ENCODE assay signal across 9 cellular contexts in the genomic region with DNA sequence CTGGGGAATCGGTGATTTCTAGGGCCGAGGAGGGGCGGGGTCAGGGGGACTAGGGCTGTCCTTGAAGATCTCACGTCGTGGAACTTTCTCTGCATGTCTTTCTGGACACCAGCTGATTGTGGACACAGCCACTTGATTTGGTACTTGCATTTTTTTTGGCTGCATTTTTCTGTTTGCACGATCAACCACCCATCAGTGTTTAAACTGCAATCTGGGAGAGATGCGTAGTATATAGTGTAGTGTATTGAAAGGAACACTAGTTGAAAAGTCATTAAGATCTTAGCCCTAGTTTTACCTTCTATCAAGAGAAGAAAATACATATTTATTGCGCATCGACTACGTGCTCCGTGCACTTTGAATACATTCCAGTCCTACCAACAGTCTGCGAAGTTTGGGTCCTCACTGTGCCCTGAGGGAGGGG. TPM values are rescaled to one million over a fixed set of nuclear protein-coding genes. Genes with fewer than 3 reads are reported as not detected.
DNase-seq lines count a peak whose midpoint lies in the region; ATAC-seq, FAIRE-seq and TF ChIP-seq lines count a peak whose summit lies in the region.
"Had no signal": no experiment of that assay in that cellular context is flagged by ENCODE, and none has a peak within 500 bp of the region (broad histone marks: within the 10 kb centered on the region; RNA-seq: fewer than 3 reads in every experiment).

No MANE protein-coding gene starts in this region.

- H2BK120ac ChIP-seq in H1 (replicated peaks; ENCODE audit: low read depth, low read length), result no peak overlapping the region
- H2BK120ac ChIP-seq in neuronal stem cell (ENCODE audit: low read depth, low read length), result no peak overlapping the region

- H4K20me1 ChIP-seq in H1 (replicated peaks in 1 of 2; ENCODE audit: control insufficient read depth in 1 of 2, insufficient read depth in 2 of 2, low read length in 2 of 2), result no peaks in the 10 kb centered on the region

- ATAC-seq in GM21360 (IDR thresholded peaks at IDR 0.05; ENCODE audit: unreplicated experiment), result no peak

- peak overlapping the region; percentile 53; the same call in 1 of the 2 replicates for H2BK15ac ChIP-seq in H1 (ENCODE audit: low read length)
- H2BK15ac ChIP-seq in neuronal stem cell (ENCODE audit: low read length), result peak overlapping the region; percentile 86

- H3K36me3 ChIP-seq in GM06990 (ENCODE audit: control insufficient read depth, insufficient read depth, low read length) (no peaks in the 10 kb centered on the region), H1 (ENCODE audit: control insufficient read depth in 2 of 4, insufficient read depth in 4 of 4, low read length in 3 of 4) (peaks cover 0 to 3% (median 0%) of the 10 kb centered on the region in 4 experiments; a peak in 2 of 8 replicates), neuronal stem cell (replicated peaks in 1 of 2; ENCODE audit: control insufficient read depth in 2 of 2, insufficient read depth in 2 of 2, low read length in 2 of 2) (no peaks in the 10 kb centered on the region)

- H2AK5ac ChIP-seq in H1 (ENCODE audit: low read depth, low read length) (no peak overlapping the region), neuronal stem cell (ENCODE audit: low read depth, low read length) (no peak overlapping the region)

- H2BK5ac ChIP-seq in H1 (ENCODE audit: low read depth, low read length), result peak overlapping the region; percentile 98
- H2BK5ac ChIP-seq in neuronal stem cell (ENCODE audit: low read length), result peak overlapping the region; percentile 94

- no peak overlapping the region for H4K5ac ChIP-seq in H1 (ENCODE audit: insufficient read length, low read depth, low read length)

- POLR2A ChIA-PET in RWPE1 (lab: Yijun Ruan, JAX; ENCODE audit: low non-redundant PET), result interaction anchor here (1.1 to 1.3 kb wide), 2 partner anchors 10 to 41 kb away, joined by 4 to 6 read pairs; a partner anchor contains a TSS
- POLR2A ChIA-PET in H1 (lab: Charles Lee; ENCODE audit: partially characterized antibody), result interaction anchor here (0.8 to 3.8 kb wide), 11 partner anchors 9 to 152 kb away, joined by 3 to 18 read pairs (median 3); a partner anchor contains a TSS

- H3K14ac ChIP-seq in H1 (ENCODE audit: insufficient read length), result no peak overlapping the region
- no peak overlapping the region for H3K14ac ChIP-seq in neuronal stem cell (ENCODE audit: low read length)

- H3K4me3 ChIP-seq in GM06990 (replicated peaks; ENCODE audit: low read depth, low read length) (peak overlapping the region; percentile 90), H1 (ENCODE audit: extremely low read depth in 1 of 4, insufficient read depth in 2 of 4, low read depth in 3 of 4, low read length in 4 of 4) (peak overlapping the region; percentile 78 to 97 (median 86)), neuronal stem cell (ENCODE audit: low read length in 2 of 2) (peak overlapping the region; percentile 90 to 97)

- peaks cover 3 to 6% of the 10 kb centered on the region in 2 experiments; a peak in 2 of 4 replicates for H3K9me3 ChIP-seq in H1 (ENCODE audit: insufficient read depth in 2 of 2, low read depth in 1 of 2, low read length in 1 of 2)
- no peaks in the 10 kb centered on the region for H3K9me3 ChIP-seq in neuronal stem cell (replicated peaks in 1 of 2; ENCODE audit: control insufficient read depth in 2 of 2, insufficient read depth in 1 of 2, low read depth in 1 of 2, low read length in 2 of 2)

- H2AFZ ChIP-seq in H1 (ENCODE audit: low read length), result peak overlapping the region; percentile 99; the same call in 1 of the 2 replicates
- H2AFZ ChIP-seq in neuronal stem cell (ENCODE audit: low read length), result peak overlapping the region; percentile 100

- H3K23me2 ChIP-seq in H1 (ENCODE audit: low read depth, low read length), result peaks cover 5% of the 10 kb centered on the region

- peaks cover 0 to 25% (median 16%) of the 10 kb centered on the region in 4 experiments; a peak in 6 of 7 replicates for H3K4me1 ChIP-seq in H1 (replicated peaks in 1 of 4; ENCODE audit: control insufficient read depth in 3 of 4, insufficient read depth in 4 of 4, low read length in 3 of 4)
- peaks cover 5 to 8% of the 10 kb centered on the region in 2 donors for H3K4me1 ChIP-seq in neuronal stem cell (ENCODE audit: control insufficient read depth in 2 of 2, insufficient read depth in 1 of 2, low read depth in 1 of 2, low read length in 2 of 2)

- H3K4ac ChIP-seq in H1 (replicated peaks; ENCODE audit: insufficient read length, low read depth, low read length) (no peak overlapping the region), neuronal stem cell (ENCODE audit: low read length) (no peak overlapping the region)

- H4K91ac ChIP-seq in H1 (replicated peaks; ENCODE audit: insufficient read length, low read length) (peak overlapping the region; percentile 45), neuronal stem cell (ENCODE audit: low read depth, low read length, poor library complexity) (no peak overlapping the region)

- 10% methylated on average over 12 of the region's 12 CpGs; no CpG with 5 or more reads in 1 of the 2 experiments for WGBS in H1 (ENCODE audit: extremely low coverage in 1 of 2, insufficient coverage in 1 of 2, insufficient read length in 1 of 2, insufficient replicate concordance in 2 of 2, low coverage in 1 of 2, low lambda C conversion rate in 2 of 2, missing lambda C conversion rate in 1 of 2), 2 experiments
- no CpG with 5 or more reads among the region's 12 CpGs for WGBS in neuronal stem cell (ENCODE audit: extremely low coverage in 2 of 2, insufficient read length in 2 of 2, insufficient replicate concordance in 1 of 2), 2 donors

- no peak for TF ChIP-seq RAD21 in H1 (IDR thresholded peaks at IDR 0.05 in 1 of 2, conservative IDR thresholded peaks at IDR 0.05 in 1 of 2; ENCODE audit: low read depth in 2 of 2, low read length in 2 of 2)

- H3K56ac ChIP-seq in H1 (replicated peaks; ENCODE audit: insufficient read length, low read depth, low read length), result no peak overlapping the region

- FAIRE-seq in H1 (lab: Jason Lieb, UNC), result no peak

- H3K9ac ChIP-seq in H1 (replicated peaks in 1 of 4; ENCODE audit: extremely low read depth in 1 of 4, low read depth in 3 of 4, low read length in 3 of 4) (peak overlapping the region; percentile 88 to 99 (median 94)), neuronal stem cell (ENCODE audit: low read depth, low read length, poor library complexity) (peak overlapping the region; percentile 95)

- no peak overlapping the region for H2BK20ac ChIP-seq in H1 (ENCODE audit: low read length)

- no peak overlapping the region for H3K23ac ChIP-seq in H1 (ENCODE audit: insufficient read length)
- no peak overlapping the region for H3K23ac ChIP-seq in neuronal stem cell (ENCODE audit: low read depth, low read length, poor library complexity)

- H3K27me3 ChIP-seq in GM06990 (replicated peaks; ENCODE audit: control insufficient read depth, insufficient read depth, low read length) (no peaks in the 10 kb centered on the region), H1 (replicated peaks in 1 of 4; ENCODE audit: control insufficient read depth in 3 of 4, extremely low read depth in 1 of 4, insufficient read depth in 3 of 4, low read length in 3 of 4) (no peaks in the 10 kb centered on the region), neuronal stem cell (ENCODE audit: control insufficient read depth in 3 of 3, insufficient read depth in 3 of 3, low read depth in 1 of 3, low read length in 3 of 3) (peaks cover 0 to 21% (median 0%) of the 10 kb centered on the region in 3 experiments)

- peak overlapping the region; percentile 75; the same call in 1 of the 2 replicates for H2BK12ac ChIP-seq in H1 (ENCODE audit: low read depth, low read length)
- no peak overlapping the region for H2BK12ac ChIP-seq in neuronal stem cell (ENCODE audit: low read length)

- TF ChIP-seq EP300 in H1 (IDR thresholded peaks at IDR 0.05; ENCODE audit: borderline replicate concordance in 1 of 2, low read depth in 2 of 2, low read length in 2 of 2), result no peak

- H3K27ac ChIP-seq in RWPE1 (peak overlapping the region; percentile 95), H1 (ENCODE audit: low read depth, low read length) (peak overlapping the region; percentile 98), neuronal stem cell (replicated peaks; ENCODE audit: low read length) (peak overlapping the region; percentile 92)

- TF ChIP-seq CTCF in GM06990 (IDR thresholded peaks at IDR 0.05; ENCODE audit: insufficient read depth, low read length, poor library complexity, severe bottlenecking) (no peak), RWPE1 (conservative IDR thresholded peaks at IDR 0.05; ENCODE audit: low read depth) (no peak; the same call in 1 of the 2 replicates), H1 (IDR thresholded peaks at IDR 0.05; ENCODE audit: control extremely low read depth in 1 of 3, insufficient read depth in 1 of 3, low read depth in 1 of 3, low read length in 3 of 3) (no peak)

- H3K79me1 ChIP-seq in H1 (ENCODE audit: low read depth, low read length) (no peaks in the 10 kb centered on the region; the same call in 1 of the 2 replicates), neuronal stem cell (ENCODE audit: low read depth, low read length) (no peaks in the 10 kb centered on the region)

- peaks cover 0 to 46% of the 10 kb centered on the region in 2 experiments; a peak in 2 of 4 replicates for H3K79me2 ChIP-seq in H1 (ENCODE audit: control insufficient read depth in 1 of 2, insufficient read depth in 2 of 2, low read length in 2 of 2)

- no peak for DNase-seq in GM06990 (ENCODE audit: extremely low read depth, insufficient read length)
- no peak for DNase-seq in RWPE1 (ENCODE audit: low spot score)
- no peak for DNase-seq in H1 (ENCODE audit: low read depth in 1 of 2, low spot score in 2 of 2)
- DNase-seq in neuronal stem cell (ENCODE audit: low spot score), result no peak
- DNase-seq in NCI-H774 (lab: John Stamatoyannopoulos, UW), result no peak
- DNase-seq in NCI-H2107 (lab: John Stamatoyannopoulos, UW), result no peak
- DNase-seq in T-helper 9 cell, result no peak

- CTCF ChIA-PET in RWPE1 (lab: Yijun Ruan, JAX) (interaction anchor here (0.6 to 1.4 kb wide), 7 partner anchors 11 to 497 kb away, joined by 3 to 8 read pairs (median 4); a partner anchor contains a TSS), H1 (lab: Charles Lee; ENCODE audit: partially characterized antibody) (interaction anchor here (0.9 to 3.8 kb wide), 3 partner anchors 11 to 40 kb away, joined by 3 to 32 read pairs (median 4); a partner anchor contains a TSS)

- no peak for TF ChIP-seq POLR2A in H1 (IDR thresholded peaks at IDR 0.05; ENCODE audit: control extremely low read depth in 1 of 2, low read depth in 2 of 2, low read length in 2 of 2)

- peak overlapping the region; percentile 49; the same call in 1 of the 2 replicates for H3K18ac ChIP-seq in H1 (ENCODE audit: extremely low read depth, low read length)
- H3K18ac ChIP-seq in neuronal stem cell (ENCODE audit: low read length), result peak overlapping the region; percentile 99

- peak overlapping the region; percentile 82 to 88 for H3K4me2 ChIP-seq in H1 (ENCODE audit: insufficient read depth in 1 of 2, low read depth in 2 of 2, low read length in 2 of 2)
- peak overlapping the region; percentile 66 for H3K4me2 ChIP-seq in neuronal stem cell (ENCODE audit: insufficient read depth, low read length, poor library complexity, severe bottlenecking)

- H4K8ac ChIP-seq in H1 (ENCODE audit: extremely low read depth, insufficient read depth, low read length) (peak overlapping the region; percentile 96; the same call in 1 of the 2 replicates), neuronal stem cell (ENCODE audit: low read depth, low read length) (no peak overlapping the region)

RNA-seq across cellular contexts. Expression of a gene that starts 0.7 kb away (rescaled TPM):
- total RNA-seq in H1 (2021; fragmentation: NEBNext Ultra II Directional; extraction: Animal tissue kit (Norgen Biotek cat#: 25700)), result 72.7 and 77.9 TPM in 2 replicates
- polyA plus RNA-seq in H1 (2011; rRNA removed), result 25.3 and 27.3 TPM in 2 replicates
- 36.4 TPM for polyA plus RNA-seq in H1 (2011; cell fraction: cytosol; rRNA removed)
- polyA plus RNA-seq in H1 (2011; cell fraction: nucleus; rRNA removed), result 27.3 TPM
- 55.9 to 81.2 TPM (median 63.0 TPM) in 4 replicates for polyA plus RNA-seq in H1 (2012, experiment 1 of 2)
- 6.6 TPM for polyA plus RNA-seq in H1 (2012, experiment 2 of 2)
- 16.0 TPM for polyA plus RNA-seq in H1 (2013, experiment 1 of 2)
- polyA plus RNA-seq in H1 (2013, experiment 2 of 2), result 16.9 TPM
- polyA minus RNA-seq in H1 (2011; rRNA and poly(A)+ RNA removed), result 54.2 and 66.1 TPM in 2 replicates
- polyA minus RNA-seq in H1 (2011; cell fraction: cytosol; rRNA and poly(A)+ RNA removed), result 68.4 TPM
- polyA minus RNA-seq in H1 (2011; cell fraction: nucleus; rRNA and poly(A)+ RNA removed), result 79.8 TPM
- 15.8 TPM for polyA plus RNA-seq in neuronal stem cell (2013, experiment 1 of 2)
- polyA plus RNA-seq in neuronal stem cell (2013, experiment 2 of 2), result 16.2 TPM

RNA-seq across cellular contexts. Expression of a gene that starts 24.6 kb away (rescaled TPM):
- not detected in 2 replicates for total RNA-seq in H1 (2021; fragmentation: NEBNext Ultra II Directional; extraction: Animal tissue kit (Norgen Biotek cat#: 25700))
- polyA plus RNA-seq in H1 (2011; rRNA removed), result not detected in 2 replicates
- not detected for polyA plus RNA-seq in H1 (2011; cell fraction: cytosol; rRNA removed)
- polyA plus RNA-seq in H1 (2011; cell fraction: nucleus; rRNA removed), result not detected
- polyA plus RNA-seq in H1 (2012, experiment 1 of 2), result 0.13 to 0.22 TPM (median 0.16 TPM) in 4 replicates
- not detected for polyA plus RNA-seq in H1 (2012, experiment 2 of 2)
- polyA plus RNA-seq in H1 (2013, experiment 1 of 2), result 0.32 TPM
- 0.15 TPM for polyA plus RNA-seq in H1 (2013, experiment 2 of 2)
- polyA minus RNA-seq in H1 (2011; rRNA and poly(A)+ RNA removed), result not detected in 2 replicates
- polyA minus RNA-seq in H1 (2011; cell fraction: cytosol; rRNA and poly(A)+ RNA removed), result not detected
- polyA minus RNA-seq in H1 (2011; cell fraction: nucleus; rRNA and poly(A)+ RNA removed), result not detected
- polyA plus RNA-seq in neuronal stem cell (2013, experiment 1 of 2), result not detected
- not detected for polyA plus RNA-seq in neuronal stem cell (2013, experiment 2 of 2)
- total RNA-seq: subcutaneous adipose tissue had no signal

RNA-seq across cellular contexts. Expression of a gene that starts 40.6 kb away (rescaled TPM):
- total RNA-seq in H1 (2021; fragmentation: NEBNext Ultra II Directional; extraction: Animal tissue kit (Norgen Biotek cat#: 25700)), result 0.19 and 0.24 TPM in 2 replicates
- 0.06 and 0.11 TPM in 2 replicates for polyA plus RNA-seq in H1 (2011; rRNA removed)
- 0.12 TPM for polyA plus RNA-seq in H1 (2011; cell fraction: cytosol; rRNA removed)
- polyA plus RNA-seq in H1 (2011; cell fraction: nucleus; rRNA removed), result 0.06 TPM
- 0.05 to 0.10 TPM (median 0.06 TPM) in 4 replicates for polyA plus RNA-seq in H1 (2012, experiment 1 of 2)
- polyA plus RNA-seq in H1 (2012, experiment 2 of 2), result not detected
- 0.08 TPM for polyA plus RNA-seq in H1 (2013, experiment 1 of 2)
- polyA plus RNA-seq in H1 (2013, experiment 2 of 2), result 0.07 TPM
- 0.25 and 0.41 TPM in 2 replicates for polyA minus RNA-seq in H1 (2011; rRNA and poly(A)+ RNA removed)
- 0.07 TPM for polyA minus RNA-seq in H1 (2011; cell fraction: cytosol; rRNA and poly(A)+ RNA removed)
- polyA minus RNA-seq in H1 (2011; cell fraction: nucleus; rRNA and poly(A)+ RNA removed), result 0.60 TPM
- polyA plus RNA-seq in neuronal stem cell (2013, experiment 1 of 2), result 0.04 TPM
- polyA plus RNA-seq in neuronal stem cell (2013, experiment 2 of 2), result 0.03 TPM
